Comparison of ENCODE assay signal across 27 cellular contexts in genomic region chr2:159150208-159150607, GRCh38.
DNase-seq lines count a peak whose midpoint lies in the region; ATAC-seq, FAIRE-seq and TF ChIP-seq lines count a peak whose summit lies in the region.
"Had no signal": no experiment of that assay in that cellular context is flagged by ENCODE, and none has a peak within 500 bp of the region (broad histone marks: within the 10 kb centered on the region; RNA-seq: fewer than 3 reads in every experiment).

No MANE protein-coding gene starts in this region.

- H3K27ac ChIP-seq in CD4-positive, alpha-beta T cell (ENCODE audit: low read depth, low read length): no peak overlapping the region
- no peak overlapping the region for H3K27ac ChIP-seq in naive thymus-derived CD4-positive, alpha-beta T cell (ENCODE audit: low read depth, low read length)
- H3K27ac ChIP-seq in small intestine (ENCODE audit: low read depth in 1 of 2, low read length in 1 of 2): no peak overlapping the region
- H3K27ac ChIP-seq: breast epithelium, KMS-11, parathyroid adenoma, SJSA1, VCaP had no signal

- CTCF ChIA-PET in CD4-positive, alpha-beta T cell (lab: Charles Lee): no interaction called here
- CTCF ChIA-PET in naive thymus-derived CD4-positive, alpha-beta T cell (lab: Charles Lee): no interaction called here

- POLR2A ChIA-PET in CD4-positive, alpha-beta T cell (lab: Charles Lee): interaction anchor here (0.7 to 1.0 kb wide), 4 partner anchors 11 to 562 kb away, joined by 3 to 6 read pairs (median 4); no protein-coding TSS in a partner anchor
- POLR2A ChIA-PET in naive thymus-derived CD4-positive, alpha-beta T cell (lab: Charles Lee): interaction anchor here (0.7 to 1.9 kb wide), 4 partner anchors 11 to 25 kb away, joined by 3 to 7 read pairs (median 5); no protein-coding TSS in a partner anchor

- H3K4me1 Mint-ChIP-seq in CD4-positive, alpha-beta T cell (ENCODE audit: low read depth): peaks cover 35% of the 10 kb centered on the region
- H3K4me1 Mint-ChIP-seq in naive thymus-derived CD4-positive, alpha-beta T cell: peaks cover 19 to 44% (median 28%) of the 10 kb centered on the region in 7 donors

- TF ChIP-seq CTCF in CD4-positive, alpha-beta T cell (IDR thresholded peaks at IDR 0.05): no peak
- TF ChIP-seq CTCF in Loucy (conservative IDR thresholded peaks at IDR 0.05; ENCODE audit: low read length) (no peak), choroid plexus epithelial cell (conservative IDR thresholded peaks at IDR 0.05; ENCODE audit: low read depth, low read length) (no peak)

- ATAC-seq in CD4-positive, alpha-beta T cell (ENCODE audit: poor library complexity): peak; percentile 67
- peak; percentile 52 for ATAC-seq in naive thymus-derived CD4-positive, alpha-beta T cell
- ATAC-seq in GM18511 (IDR thresholded peaks at IDR 0.05; ENCODE audit: unreplicated experiment): no peak
- ATAC-seq: CD8-positive, alpha-beta T cell; GM23338; Panc1; stimulated activated naive CD8-positive, alpha-beta T cell treated with anti-CD3 and anti-CD28 coated beads, Interleukin-15, amount 100 ng/mL, for 72 hours had no signal

- H3K4me2 ChIP-seq in Loucy (ENCODE audit: low read depth, low read length, poor library complexity, severe bottlenecking): peak overlapping the region; percentile 73
- H3K4me2 ChIP-seq: GM23338, KMS-11 had no signal

- H3K4me1 ChIP-seq in Loucy (ENCODE audit: insufficient read depth, low read length, poor library complexity, severe bottlenecking) (peaks cover 70% of the 10 kb centered on the region), small intestine (ENCODE audit: control insufficient read depth in 2 of 2, insufficient read depth in 1 of 2, low read depth in 1 of 2, low read length in 1 of 2) (peaks cover 10 to 28% of the 10 kb centered on the region in 2 donors)
- H3K4me1 ChIP-seq in naive thymus-derived CD4-positive, alpha-beta T cell (ENCODE audit: control insufficient read depth in 2 of 2, insufficient read depth in 2 of 2, low read length in 2 of 2): peaks cover 9 to 32% of the 10 kb centered on the region in 2 donors
- H3K4me1 ChIP-seq: breast epithelium, SJSA1 had no signal

- no peak overlapping the region for H3K4me3 Mint-ChIP-seq in CD4-positive, alpha-beta T cell
- no peak overlapping the region for H3K4me3 Mint-ChIP-seq in naive thymus-derived CD4-positive, alpha-beta T cell
- H3K4me3 Mint-ChIP-seq: activated naive CD4-positive, alpha-beta T cell treated with anti-CD3 and anti-CD28 coated beads, Interleukin-2, amount 50 U/mL, for 24 hours; CD8-positive, alpha-beta T cell; dendritic cell treated with granulocyte-macrophage colony-stimulating factor and Interleukin-4, amounts not matched to agents 40 ng/mL and 50 ng/mL, for 4 days; GM23338; naive thymus-derived CD8-positive, alpha-beta T cell; stimulated activated naive CD8-positive, alpha-beta T cell treated with anti-CD3 and anti-CD28 coated beads, Interleukin-15, amount 100 ng/mL, for 72 hours had no signal

- H3K79me2 ChIP-seq in Loucy (ENCODE audit: insufficient read depth, low read length): no peaks in the 10 kb centered on the region
- H3K79me2 ChIP-seq: parathyroid adenoma had no signal

- peak overlapping the region; percentile 45; the same call in 1 of the 2 replicates for H2AFZ ChIP-seq in Loucy (ENCODE audit: low read length)
- H2AFZ ChIP-seq: GM23338, parathyroid adenoma had no signal

- no peaks in the 10 kb centered on the region for H3K9me3 Mint-ChIP-seq in CD4-positive, alpha-beta T cell
- no peaks in the 10 kb centered on the region for H3K9me3 Mint-ChIP-seq in naive thymus-derived CD4-positive, alpha-beta T cell
- H3K9me3 Mint-ChIP-seq: activated naive CD4-positive, alpha-beta T cell treated with anti-CD3 and anti-CD28 coated beads, Interleukin-2, amount 50 U/mL, for 24 hours; CD8-positive, alpha-beta T cell; dendritic cell treated with granulocyte-macrophage colony-stimulating factor and Interleukin-4, amounts not matched to agents 40 ng/mL and 50 ng/mL, for 4 days; GM23338; naive thymus-derived CD8-positive, alpha-beta T cell; stimulated activated naive CD8-positive, alpha-beta T cell treated with anti-CD3 and anti-CD28 coated beads, Interleukin-15, amount 100 ng/mL, for 72 hours; type B pancreatic cell had no signal

- H3K4me3 ChIP-seq in Loucy (ENCODE audit: low read length, poor library complexity, severe bottlenecking): peak overlapping the region; percentile 59
- H3K4me3 ChIP-seq in choroid plexus epithelial cell (ENCODE audit: low read depth, low read length): no peak overlapping the region
- no peak overlapping the region for H3K4me3 ChIP-seq in naive thymus-derived CD4-positive, alpha-beta T cell (ENCODE audit: low read length)
- no peak overlapping the region for H3K4me3 ChIP-seq in small intestine (ENCODE audit: low read depth in 1 of 2, low read length in 2 of 2)
- H3K4me3 ChIP-seq: breast epithelium, GM23338, SJSA1 had no signal

- H4K20me1 ChIP-seq in Loucy (ENCODE audit: insufficient read depth, low read length, poor library complexity, severe bottlenecking): no peaks in the 10 kb centered on the region

- no peak for FAIRE-seq in small intestine (lab: Jason Lieb, UNC)
- FAIRE-seq: GM12891, GM19239 had no signal

- no peaks in the 10 kb centered on the region for H3K36me3 Mint-ChIP-seq in CD4-positive, alpha-beta T cell (ENCODE audit: low read depth)
- no peaks in the 10 kb centered on the region for H3K36me3 Mint-ChIP-seq in naive thymus-derived CD4-positive, alpha-beta T cell
- H3K36me3 Mint-ChIP-seq: activated naive CD4-positive, alpha-beta T cell treated with anti-CD3 and anti-CD28 coated beads, Interleukin-2, amount 50 U/mL, for 24 hours; CD8-positive, alpha-beta T cell; naive thymus-derived CD8-positive, alpha-beta T cell had no signal

- H3K9me2 ChIP-seq in Loucy (replicated peaks; ENCODE audit: low read depth, low read length): no peaks in the 10 kb centered on the region

- no peak overlapping the region for H3K27ac Mint-ChIP-seq in CD4-positive, alpha-beta T cell
- H3K27ac Mint-ChIP-seq in naive thymus-derived CD4-positive, alpha-beta T cell: no peak overlapping the region
- H3K27ac Mint-ChIP-seq: activated naive CD4-positive, alpha-beta T cell treated with anti-CD3 and anti-CD28 coated beads, Interleukin-2, amount 50 U/mL, for 24 hours; CD8-positive, alpha-beta T cell; dendritic cell treated with granulocyte-macrophage colony-stimulating factor and Interleukin-4, amounts not matched to agents 40 ng/mL and 50 ng/mL, for 4 days; GM23338; stimulated activated naive CD8-positive, alpha-beta T cell treated with anti-CD3 and anti-CD28 coated beads, Interleukin-15, amount 100 ng/mL, for 72 hours; type B pancreatic cell had no signal

- no peak overlapping the region for H3K9ac ChIP-seq in Loucy (ENCODE audit: low read depth, low read length, poor library complexity, severe bottlenecking)
- H3K9ac ChIP-seq: KMS-11, parathyroid adenoma had no signal

- intact Hi-C loops in CD4-positive, alpha-beta T cell (cut with DNase I, micrococcal nuclease): no loop called here
- intact Hi-C loops in naive thymus-derived CD4-positive, alpha-beta T cell (cut with micrococcal nuclease): loop anchor here (2.0 to 10.0 kb wide), 2 partner anchors 25 to 775 kb away; no protein-coding TSS in a partner anchor

- no peaks in the 10 kb centered on the region for H3K9me3 ChIP-seq in CD4-positive, alpha-beta T cell (ENCODE audit: control insufficient read depth, low read length)
- H3K9me3 ChIP-seq in Loucy (ENCODE audit: insufficient read depth, low read depth, low read length) (no peaks in the 10 kb centered on the region), small intestine (ENCODE audit: control insufficient read depth, low read depth) (no peaks in the 10 kb centered on the region)
- no peaks in the 10 kb centered on the region for H3K9me3 ChIP-seq in naive thymus-derived CD4-positive, alpha-beta T cell (ENCODE audit: control insufficient read depth in 2 of 3, low read length in 3 of 3)
- H3K9me3 ChIP-seq: breast epithelium, SJSA1 had no signal

- H3K36me3 ChIP-seq in Loucy (ENCODE audit: insufficient read depth, low read length) (no peaks in the 10 kb centered on the region), small intestine (ENCODE audit: control insufficient read depth in 2 of 2, insufficient read depth in 2 of 2, low read length in 2 of 2) (peaks cover 0 to 3% of the 10 kb centered on the region in 2 donors)
- H3K36me3 ChIP-seq in naive thymus-derived CD4-positive, alpha-beta T cell (ENCODE audit: control insufficient read depth in 2 of 3, insufficient read depth in 3 of 3, low read length in 3 of 3): no peaks in the 10 kb centered on the region
- H3K36me3 ChIP-seq: breast epithelium had no signal

- no peaks in the 10 kb centered on the region for H3F3A ChIP-seq in Loucy (ENCODE audit: low read depth)

- 45 to 56% (median 47%) methylated on average over 8 of the region's 8 CpGs for WGBS in small intestine, 3 donors

- peak in 1 of 10 experiments; percentile 4 for DNase-seq in CD4-positive, alpha-beta T cell
- DNase-seq in choroid plexus epithelial cell (ENCODE audit: low read depth) (peak; percentile 43), GF-D8 (lab: John Stamatoyannopoulos, UW) (no peak), small intestine (no peak), SIG-M5 treated with dmso at 0.1 percent for 504 hours (lab: John Stamatoyannopoulos, UW; ENCODE audit: unreplicated experiment) (no peak)
- peak in 4 of 9 donors; percentile 19 to 40 (median 32) for DNase-seq in naive thymus-derived CD4-positive, alpha-beta T cell
- DNase-seq: activated CD4-positive, alpha-beta T cell treated with anti-CD3 and anti-CD28 coated beads, Interleukin-2, amount 50 U/mL, for 48 hours; CD8-positive, alpha-beta T cell; DMS53; NCI-H1694 treated with DMSO at 0.1 percent for 48 hours; NCI-H82; stimulated activated naive CD8-positive, alpha-beta T cell treated with anti-CD3 and anti-CD28 coated beads, Interleukin-15, amount 100 ng/mL, for 72 hours had no signal

- no peaks in the 10 kb centered on the region for H3K27me3 ChIP-seq in CD4-positive, alpha-beta T cell (ENCODE audit: control insufficient read depth, insufficient read depth, low read length)
- H3K27me3 ChIP-seq in Loucy (ENCODE audit: insufficient read depth, low read length, poor library complexity, severe bottlenecking): no peaks in the 10 kb centered on the region
- H3K27me3 ChIP-seq in naive thymus-derived CD4-positive, alpha-beta T cell (ENCODE audit: control insufficient read depth in 2 of 2, insufficient read depth in 2 of 2, low read length in 2 of 2): no peaks in the 10 kb centered on the region
- no peaks in the 10 kb centered on the region for H3K27me3 ChIP-seq in small intestine (ENCODE audit: control insufficient read depth in 2 of 2, insufficient read depth in 2 of 2, low read length in 2 of 2)
- H3K27me3 ChIP-seq: breast epithelium, SJSA1 had no signal

- peaks cover 3% of the 10 kb centered on the region for H3K27me3 Mint-ChIP-seq in CD4-positive, alpha-beta T cell
- peaks cover 0 to 5% (median 5%) of the 10 kb centered on the region in 5 donors for H3K27me3 Mint-ChIP-seq in naive thymus-derived CD4-positive, alpha-beta T cell
- H3K27me3 Mint-ChIP-seq: type B pancreatic cell had no signal

Comparison
In these comparisons a context has a peak if more than half of its experiments do, and no peak if none do; other contexts are left out.
1. intact Hi-C loops: an anchor here in naive thymus-derived CD4-positive, alpha-beta T cell (2.0 to 10.0 kb wide); none called in CD4-positive, alpha-beta T cell.